In genomic region chr7:148701414-148701813, GRCh38 we compare ENCODE assay signal across 9 cellular contexts. TPM values are rescaled to one million over a fixed set of nuclear protein-coding genes. Genes with fewer than 3 reads are reported as not detected.
DNase-seq lines count a peak whose midpoint lies in the region; ATAC-seq and TF ChIP-seq lines count a peak whose summit lies in the region.
"Had no signal": no experiment of that assay in that cellular context is flagged by ENCODE, and none has a peak within 500 bp of the region (broad histone marks: within the 10 kb centered on the region; RNA-seq: fewer than 3 reads in every experiment).

No MANE protein-coding gene starts in this region.

- H2BK5ac ChIP-seq in H9 (ENCODE audit: insufficient read length, low read length), result no peak overlapping the region

- H3K4me3 Mint-ChIP-seq in H9, result peak overlapping the region; percentile 81 to 94
- H3K4me3 Mint-ChIP-seq in activated T-helper 17 cell treated with anti-CD3 and anti-CD28 coated beads, Interleukin-2, amount 50 U/mL, for 72 hours, result peak overlapping the region; percentile 90

- H3K4me1 Mint-ChIP-seq in H9, result peaks cover 67 to 72% of the 10 kb centered on the region in 2 experiments
- peaks cover 52% of the 10 kb centered on the region for H3K4me1 Mint-ChIP-seq in activated T-helper 17 cell treated with anti-CD3 and anti-CD28 coated beads, Interleukin-2, amount 50 U/mL, for 72 hours

- no CpG with 5 or more reads among the region's 1 CpG for WGBS in H9 (ENCODE audit: extremely low coverage, insufficient read length, low lambda C conversion rate)

- no peak overlapping the region for H3K18ac ChIP-seq in H9 (ENCODE audit: insufficient read length, low read depth, low read length)

- peak overlapping the region in 2 of 3 experiments; percentile 80 to 98; a peak in 3 of 7 replicates for H3K27ac Mint-ChIP-seq in H9
- peak overlapping the region; percentile 95 for H3K27ac Mint-ChIP-seq in activated T-helper 17 cell treated with anti-CD3 and anti-CD28 coated beads, Interleukin-2, amount 50 U/mL, for 72 hours

- H2BK20ac ChIP-seq in H9 (ENCODE audit: low read depth, low read length, poor library complexity, severe bottlenecking), result no peak overlapping the region

- no peak overlapping the region for H4K5ac ChIP-seq in H9 (ENCODE audit: insufficient read length, low read depth, low read length)

- no peak overlapping the region for H2AK5ac ChIP-seq in H9 (ENCODE audit: insufficient read length, low read length)

- no peak overlapping the region for H3K23ac ChIP-seq in H9 (ENCODE audit: insufficient read length, low read depth, low read length)

- H2AFZ ChIP-seq in H9 (ENCODE audit: low read length), result no peak overlapping the region

- no peak overlapping the region for H3K9ac ChIP-seq in H9 (ENCODE audit: extremely low read depth, insufficient read length, low read length)

- H3T11ph ChIP-seq in H9 (ENCODE audit: low read length), result no peak overlapping the region

- H3K23me2 ChIP-seq in H9 (ENCODE audit: insufficient read length, low read depth, low read length, poor library complexity, severe bottlenecking), result no peaks in the 10 kb centered on the region

- H3K36me3 Mint-ChIP-seq in H9 (ENCODE audit: insufficient read depth in 1 of 3, low read depth in 3 of 3), result peaks cover 0 to 1% (median 0%) of the 10 kb centered on the region in 3 experiments; a peak in 1 of 7 replicates
- peaks cover 39% of the 10 kb centered on the region for H3K36me3 Mint-ChIP-seq in activated T-helper 17 cell treated with anti-CD3 and anti-CD28 coated beads, Interleukin-2, amount 50 U/mL, for 72 hours (ENCODE audit: low read depth)

- no peaks in the 10 kb centered on the region for H3K79me1 ChIP-seq in H9 (ENCODE audit: insufficient read depth, low read depth, low read length, poor library complexity, severe bottlenecking)

- no peaks in the 10 kb centered on the region; a peak in 1 of 5 replicates for H3K9me3 Mint-ChIP-seq in H9
- no peaks in the 10 kb centered on the region for H3K9me3 Mint-ChIP-seq in activated T-helper 17 cell treated with anti-CD3 and anti-CD28 coated beads, Interleukin-2, amount 50 U/mL, for 72 hours

- peak; percentile 48 for DNase-seq in A673 (ENCODE audit: low spot score)
- DNase-seq in H9, result no peak
- DNase-seq in iris pigment epithelial cell (ENCODE audit: low read depth), result peak; percentile 36
- DNase-seq in NCI-H1417 treated with DMSO at 0.1 percent for 48 hours (lab: John Stamatoyannopoulos, UW), result no peak
- DNase-seq in SKM-1 treated with dmso at 0.1 percent for 144 hours (lab: John Stamatoyannopoulos, UW; ENCODE audit: unreplicated experiment), result no peak
- DNase-seq in NCI-H1694 treated with DMSO at 0.1 percent for 48 hours (lab: John Stamatoyannopoulos, UW), result no peak

- H3K27ac ChIP-seq in A673 (ENCODE audit: low read depth, low read length, poor library complexity, severe bottlenecking) (peak overlapping the region; percentile 97), H9 (ENCODE audit: insufficient read length, low read depth, low read length) (no peak overlapping the region)
- H3K27ac ChIP-seq: foreskin keratinocyte had no signal

- ATAC-seq in activated T-helper 17 cell treated with anti-CD3 and anti-CD28 coated beads, Interleukin-2, amount 50 U/mL, for 72 hours (replicated peaks), result no peak
- no peak for ATAC-seq in HG03521 (IDR thresholded peaks at IDR 0.05; ENCODE audit: unreplicated experiment)
- ATAC-seq: foreskin keratinocyte had no signal

- POLR2A ChIA-PET in A673 (lab: Charles Lee; ENCODE audit: low non-redundant PET), result interaction anchor here (0.6 kb wide), 1 partner anchor 1652 kb away, joined by 3 read pairs; no protein-coding TSS in a partner anchor

- H2BK120ac ChIP-seq in H9 (ENCODE audit: low read depth, low read length, poor library complexity, severe bottlenecking), result no peak overlapping the region

- no peak for TF ChIP-seq CTCF in A673 (conservative IDR thresholded peaks at IDR 0.05; ENCODE audit: low read depth, low read length)
- no peak for TF ChIP-seq CTCF in H9 (conservative IDR thresholded peaks at IDR 0.05)

- peaks cover 48% of the 10 kb centered on the region for H3K79me2 ChIP-seq in H9 (ENCODE audit: insufficient read depth, low read length)

- H3K14ac ChIP-seq in H9 (ENCODE audit: insufficient read depth, low read length), result no peak overlapping the region

- H3K27me3 Mint-ChIP-seq in H9 (ENCODE audit: low read depth), result no peaks in the 10 kb centered on the region; the same call in 1 of the 2 replicates
- H3K27me3 Mint-ChIP-seq in activated T-helper 17 cell treated with anti-CD3 and anti-CD28 coated beads, Interleukin-2, amount 50 U/mL, for 72 hours, result no peaks in the 10 kb centered on the region

- no peak overlapping the region for H3K56ac ChIP-seq in H9 (ENCODE audit: insufficient read length, low read depth, low read length)

- H3K9me3 ChIP-seq in A673 (ENCODE audit: low read depth, low read length, poor library complexity, severe bottlenecking), result no peaks in the 10 kb centered on the region
- no peaks in the 10 kb centered on the region for H3K9me3 ChIP-seq in H9 (ENCODE audit: control insufficient read depth, low read depth, low read length)

- H3K4me2 ChIP-seq in H9 (ENCODE audit: insufficient read depth, insufficient read length, low read length), result peak overlapping the region; percentile 75

- no peak overlapping the region for H4K8ac ChIP-seq in H9 (replicated peaks; ENCODE audit: insufficient read length, low read depth, low read length)

- H2BK12ac ChIP-seq in H9 (ENCODE audit: insufficient read length, low read depth, low read length), result no peak overlapping the region

- H3K36me3 ChIP-seq in A673 (ENCODE audit: insufficient read depth, low read length, poor library complexity, severe bottlenecking), result no peaks in the 10 kb centered on the region

- no peak overlapping the region for H3K4ac ChIP-seq in H9 (ENCODE audit: low read depth, low read length)

- peak overlapping the region; percentile 89 for H3K4me3 ChIP-seq in A673 (ENCODE audit: low read depth, low read length, poor library complexity, severe bottlenecking)

- H2BK15ac ChIP-seq in H9 (ENCODE audit: low read depth, low read length), result no peak overlapping the region

- H3K4me1 ChIP-seq in A673 (ENCODE audit: insufficient read depth, low read length, poor library complexity, severe bottlenecking), result peaks cover 55% of the 10 kb centered on the region
- peaks cover 17% of the 10 kb centered on the region for H3K4me1 ChIP-seq in H9 (ENCODE audit: insufficient read depth, low read length)

- no peaks in the 10 kb centered on the region for H4K20me1 ChIP-seq in H9 (ENCODE audit: control insufficient read depth, insufficient read depth, insufficient read length)

- no peak overlapping the region for H4K91ac ChIP-seq in H9 (ENCODE audit: insufficient read length, low read depth, low read length)

- CTCF ChIA-PET in A673 (lab: Charles Lee), result no interaction called here

- H3K27me3 ChIP-seq in A673 (replicated peaks; ENCODE audit: insufficient read depth, low read depth, low read length, poor library complexity), result no peaks in the 10 kb centered on the region
- H3K27me3 ChIP-seq in H9 (ENCODE audit: insufficient read depth, low read length), result no peaks in the 10 kb centered on the region
- H3K27me3 ChIP-seq: foreskin keratinocyte had no signal

- no TSS peak for BruUV-seq in A673 (replicated peaks; lab: Mats Ljungman, UMichigan)

- intact Hi-C loops in A673 (cut with micrococcal nuclease; ENCODE audit: unreplicated experiment), result loop anchor here (5.0 kb wide), 2 partner anchors 71 to 181 kb away; partner anchors contain the start of gene EZH2

RNA-seq across cellular contexts. Expression of gene CUL1, which starts 2.7 kb away (rescaled TPM):
- total RNA-seq in A673 (2021) (75.5 and 75.7 TPM in 2 replicates), H9 (2021) (70.7 and 72.3 TPM in 2 replicates)
- total RNA-seq in activated T-helper 17 cell treated with anti-CD3 and anti-CD28 coated beads, Interleukin-2, amount 50 U/mL, for 72 hours, result 10 to 100 TPM; 61.4 to 61.7 TPM

Comparison
In these comparisons a context has a peak if more than half of its experiments do, and no peak if none do; other contexts are left out.
1. DNase-seq: peak in A673 (single experiment) and iris pigment epithelial cell (single experiment); none in H9 (single experiment), NCI-H1417 treated with DMSO at 0.1 percent for 48 hours (single experiment), SKM-1 treated with dmso at 0.1 percent for 144 hours (single experiment) and NCI-H1694 treated with DMSO at 0.1 percent for 48 hours (single experiment).